ENCODE assay signal across 13 cellular contexts in genomic region chr1:79190074-79190473, GRCh38.
DNase-seq lines count a peak whose midpoint lies in the region; ATAC-seq and TF ChIP-seq lines count a peak whose summit lies in the region.
"Had no signal": no experiment of that assay in that cellular context is flagged by ENCODE, and none has a peak within 500 bp of the region (broad histone marks: within the 10 kb centered on the region; RNA-seq: fewer than 3 reads in every experiment).

No MANE protein-coding gene starts in this region.

- peaks cover 56% of the 10 kb centered on the region for H3K4me1 Mint-ChIP-seq in Calu3 (ENCODE audit: low read depth, unreplicated experiment)

- ATAC-seq in GM19438 (IDR thresholded peaks at IDR 0.05; ENCODE audit: low read depth, unreplicated experiment) (peak; percentile 44), HG02973 (IDR thresholded peaks at IDR 0.05; ENCODE audit: unreplicated experiment) (peak; percentile 46)

- H3K36me3 Mint-ChIP-seq in Calu3 (ENCODE audit: insufficient read depth, unreplicated experiment) = peaks cover 8% of the 10 kb centered on the region

- H3K27ac Mint-ChIP-seq in Calu3 (ENCODE audit: unreplicated experiment) = peak overlapping the region; percentile 63

- DNase-seq in Calu3 (no peak), NCI-H226 (peak; percentile 7), DMS 273 (lab: John Stamatoyannopoulos, UW; ENCODE audit: unreplicated experiment) (no peak), T-helper 1 cell (no peak), EL (no peak), iPS-NIHi7 (ENCODE audit: extremely low spot score) (no peak)
- DNase-seq: anterior cingulate cortex, DMS79 treated with DMSO at 0.1 percent for 48 hours, erythroblast, NCI-H1930, PC-9 had no signal

- CTCF ChIA-PET in Calu3 (lab: Charles Lee) = no interaction called here

- no peaks in the 10 kb centered on the region for H3K9me3 Mint-ChIP-seq in Calu3 (ENCODE audit: low read depth, unreplicated experiment)

- TF ChIP-seq CTCF in Calu3 (IDR thresholded peaks at IDR 0.05; ENCODE audit: unreplicated experiment) = no peak

- intact Hi-C loops in Calu3 (cut with micrococcal nuclease; ENCODE audit: unreplicated experiment) = loop anchor here (10.0 kb wide), 1 partner anchor 565 kb away; the partner anchor contains the start of gene IFI44L

- no peaks in the 10 kb centered on the region for H3K27me3 Mint-ChIP-seq in Calu3 (ENCODE audit: unreplicated experiment)

- BruUV-seq in Calu3 (replicated peaks; lab: Mats Ljungman, UMichigan) = no TSS peak

- H3K4me3 Mint-ChIP-seq in Calu3 (ENCODE audit: low read depth, unreplicated experiment) = no peak overlapping the region
